In the genomic region with DNA sequence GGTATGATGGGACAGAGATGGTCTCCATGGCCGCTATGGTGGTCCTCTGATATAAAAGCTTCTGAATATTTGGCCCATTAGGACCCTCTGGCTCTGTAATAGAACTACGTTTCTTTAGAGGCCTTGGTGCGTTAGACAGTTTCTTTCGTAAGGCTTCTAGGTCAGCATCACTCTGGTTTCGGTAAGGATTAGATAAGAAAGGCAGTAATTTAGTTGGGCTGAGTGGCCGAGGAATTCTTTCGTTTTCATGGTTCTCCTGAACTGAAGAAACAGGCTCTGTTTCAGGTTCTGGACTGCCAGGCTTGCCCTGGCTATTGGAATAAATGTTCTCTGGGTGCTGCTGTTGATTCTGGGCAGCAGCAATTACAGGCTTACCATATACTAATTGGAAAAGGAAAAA, we compare ENCODE assay signal across 1 cellular context.
TF ChIP-seq lines count a peak whose summit lies in the region.

No MANE protein-coding gene starts in this region.

TF ChIP-seq in GM23338, 12 proteins besides CTCF, POLR2A, EP300 and RAD21 (continued from another document):
- TF ChIP-seq, protein P1, sequence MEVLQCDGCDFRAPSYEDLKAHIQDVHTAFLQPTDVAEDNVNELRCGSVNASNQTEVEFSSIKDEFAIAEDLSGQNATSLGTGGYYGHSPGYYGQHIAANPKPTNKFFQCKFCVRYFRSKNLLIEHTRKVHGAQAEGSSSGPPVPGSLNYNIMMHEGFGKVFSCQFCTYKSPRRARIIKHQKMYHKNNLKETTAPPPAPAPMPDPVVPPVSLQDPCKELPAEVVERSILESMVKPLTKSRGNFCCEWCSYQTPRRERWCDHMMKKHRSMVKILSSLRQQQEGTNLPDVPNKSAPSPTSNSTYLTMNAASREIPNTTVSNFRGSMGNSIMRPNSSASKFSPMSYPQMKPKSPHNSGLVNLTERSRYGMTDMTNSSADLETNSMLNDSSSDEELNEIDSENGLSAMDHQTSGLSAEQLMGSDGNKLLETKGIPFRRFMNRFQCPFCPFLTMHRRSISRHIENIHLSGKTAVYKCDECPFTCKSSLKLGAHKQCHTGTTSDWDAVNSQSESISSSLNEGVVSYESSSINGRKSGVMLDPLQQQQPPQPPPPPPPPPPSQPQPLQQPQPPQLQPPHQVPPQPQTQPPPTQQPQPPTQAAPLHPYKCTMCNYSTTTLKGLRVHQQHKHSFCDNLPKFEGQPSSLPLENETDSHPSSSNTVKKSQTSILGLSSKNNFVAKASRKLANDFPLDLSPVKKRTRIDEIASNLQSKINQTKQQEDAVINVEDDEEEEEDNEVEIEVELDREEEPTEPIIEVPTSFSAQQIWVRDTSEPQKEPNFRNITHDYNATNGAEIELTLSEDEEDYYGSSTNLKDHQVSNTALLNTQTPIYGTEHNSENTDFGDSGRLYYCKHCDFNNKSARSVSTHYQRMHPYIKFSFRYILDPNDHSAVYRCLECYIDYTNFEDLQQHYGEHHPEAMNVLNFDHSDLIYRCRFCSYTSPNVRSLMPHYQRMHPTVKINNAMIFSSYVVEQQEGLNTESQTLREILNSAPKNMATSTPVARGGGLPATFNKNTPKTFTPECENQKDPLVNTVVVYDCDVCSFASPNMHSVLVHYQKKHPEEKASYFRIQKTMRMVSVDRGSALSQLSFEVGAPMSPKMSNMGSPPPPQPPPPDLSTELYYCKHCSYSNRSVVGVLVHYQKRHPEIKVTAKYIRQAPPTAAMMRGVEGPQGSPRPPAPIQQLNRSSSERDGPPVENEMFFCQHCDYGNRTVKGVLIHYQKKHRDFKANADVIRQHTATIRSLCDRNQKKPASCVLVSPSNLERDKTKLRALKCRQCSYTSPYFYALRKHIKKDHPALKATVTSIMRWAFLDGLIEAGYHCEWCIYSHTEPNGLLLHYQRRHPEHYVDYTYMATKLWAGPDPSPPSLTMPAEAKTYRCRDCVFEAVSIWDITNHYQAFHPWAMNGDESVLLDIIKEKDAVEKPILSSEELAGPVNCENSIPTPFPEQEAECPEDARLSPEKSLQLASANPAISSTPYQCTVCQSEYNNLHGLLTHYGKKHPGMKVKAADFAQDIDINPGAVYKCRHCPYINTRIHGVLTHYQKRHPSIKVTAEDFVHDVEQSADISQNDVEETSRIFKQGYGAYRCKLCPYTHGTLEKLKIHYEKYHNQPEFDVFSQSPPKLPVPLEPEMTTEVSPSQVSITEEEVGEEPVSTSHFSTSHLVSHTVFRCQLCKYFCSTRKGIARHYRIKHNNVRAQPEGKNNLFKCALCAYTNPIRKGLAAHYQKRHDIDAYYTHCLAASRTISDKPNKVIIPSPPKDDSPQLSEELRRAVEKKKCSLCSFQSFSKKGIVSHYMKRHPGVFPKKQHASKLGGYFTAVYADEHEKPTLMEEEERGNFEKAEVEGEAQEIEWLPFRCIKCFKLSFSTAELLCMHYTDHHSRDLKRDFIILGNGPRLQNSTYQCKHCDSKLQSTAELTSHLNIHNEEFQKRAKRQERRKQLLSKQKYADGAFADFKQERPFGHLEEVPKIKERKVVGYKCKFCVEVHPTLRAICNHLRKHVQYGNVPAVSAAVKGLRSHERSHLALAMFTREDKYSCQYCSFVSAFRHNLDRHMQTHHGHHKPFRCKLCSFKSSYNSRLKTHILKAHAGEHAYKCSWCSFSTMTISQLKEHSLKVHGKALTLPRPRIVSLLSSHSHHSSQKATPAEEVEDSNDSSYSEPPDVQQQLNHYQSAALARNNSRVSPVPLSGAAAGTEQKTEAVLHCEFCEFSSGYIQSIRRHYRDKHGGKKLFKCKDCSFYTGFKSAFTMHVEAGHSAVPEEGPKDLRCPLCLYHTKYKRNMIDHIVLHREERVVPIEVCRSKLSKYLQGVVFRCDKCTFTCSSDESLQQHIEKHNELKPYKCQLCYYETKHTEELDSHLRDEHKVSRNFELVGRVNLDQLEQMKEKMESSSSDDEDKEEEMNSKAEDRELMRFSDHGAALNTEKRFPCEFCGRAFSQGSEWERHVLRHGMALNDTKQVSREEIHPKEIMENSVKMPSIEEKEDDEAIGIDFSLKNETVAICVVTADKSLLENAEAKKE (CRISPR knock-in tag; IDR thresholded peaks at IDR 0.05), result no peak
- TF ChIP-seq STAT1 (IDR thresholded peaks at IDR 0.05; ENCODE audit: unreplicated experiment) (no peak), POLR2AphosphoS5 (IDR thresholded peaks at IDR 0.05; ENCODE audit: low read depth) (no peak), ZNF114 (CRISPR knock-in tag; IDR thresholded peaks at IDR 0.05) (no peak), EZH2 (IDR thresholded peaks at IDR 0.05; ENCODE audit: low read depth, unreplicated experiment) (no peak)
- TF ChIP-seq, protein P2, sequence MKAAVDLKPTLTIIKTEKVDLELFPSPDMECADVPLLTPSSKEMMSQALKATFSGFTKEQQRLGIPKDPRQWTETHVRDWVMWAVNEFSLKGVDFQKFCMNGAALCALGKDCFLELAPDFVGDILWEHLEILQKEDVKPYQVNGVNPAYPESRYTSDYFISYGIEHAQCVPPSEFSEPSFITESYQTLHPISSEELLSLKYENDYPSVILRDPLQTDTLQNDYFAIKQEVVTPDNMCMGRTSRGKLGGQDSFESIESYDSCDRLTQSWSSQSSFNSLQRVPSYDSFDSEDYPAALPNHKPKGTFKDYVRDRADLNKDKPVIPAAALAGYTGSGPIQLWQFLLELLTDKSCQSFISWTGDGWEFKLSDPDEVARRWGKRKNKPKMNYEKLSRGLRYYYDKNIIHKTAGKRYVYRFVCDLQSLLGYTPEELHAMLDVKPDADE (IDR thresholded peaks at IDR 0.05), result no peak
TF ChIP-seq in GM23338: peak in this region for 0.
